ENCODE assay signal across 15 cellular contexts in genomic region chr1:116739371-116740007, GRCh38. TPM values are rescaled to one million over a fixed set of nuclear protein-coding genes. Genes with fewer than 3 reads are reported as not detected.
DNase-seq lines count a peak whose midpoint lies in the region; ATAC-seq and TF ChIP-seq lines count a peak whose summit lies in the region.
"Had no signal": no experiment of that assay in that cellular context is flagged by ENCODE, and none has a peak within 500 bp of the region (broad histone marks: within the 10 kb centered on the region; RNA-seq: fewer than 3 reads in every experiment).

No MANE protein-coding gene starts in this region.

- H3K27me3 Mint-ChIP-seq in CD4-positive, alpha-beta T cell, result no peaks in the 10 kb centered on the region
- no peaks in the 10 kb centered on the region for H3K27me3 Mint-ChIP-seq in naive thymus-derived CD8-positive, alpha-beta T cell

- DNase-seq in CD4-positive, alpha-beta T cell, result no peak
- no peak for DNase-seq in activated naive CD4-positive, alpha-beta T cell treated with anti-CD3 and anti-CD28 coated beads, Interleukin-2, amount 50 U/mL, for 72 hours (ENCODE audit: low spot score in 2 of 2)
- no peak for DNase-seq in naive thymus-derived CD8-positive, alpha-beta T cell
- no peak for DNase-seq in NCI-H2029 treated with DMSO at 0.1 percent for 48 hours (lab: John Stamatoyannopoulos, UW)
- no peak for DNase-seq in occipital lobe (lab: John Stamatoyannopoulos, UW)
- DNase-seq: HFFc6, Karpas-422, NCI-H1930, NCI-H774, nephron progenitor cell had no signal

- ATAC-seq in CD4-positive, alpha-beta T cell (ENCODE audit: poor library complexity), result no peak
- ATAC-seq in activated naive CD4-positive, alpha-beta T cell treated with anti-CD3 and anti-CD28 coated beads, Interleukin-2, amount 50 U/mL, for 72 hours, result no peak
- ATAC-seq in naive thymus-derived CD8-positive, alpha-beta T cell, result no peak
- no peak for ATAC-seq in HG03039 (IDR thresholded peaks at IDR 0.05; ENCODE audit: unreplicated experiment)

- CTCF ChIA-PET in CD4-positive, alpha-beta T cell (lab: Charles Lee), result interaction anchor here (0.8 to 3.4 kb wide), 7 partner anchors 12 to 76 kb away, joined by 3 to 74 read pairs (median 33); partner anchors contain the start of gene CD2

- peak overlapping the region; percentile 98 for H3K27ac ChIP-seq in CD4-positive, alpha-beta T cell (ENCODE audit: low read depth, low read length)
- H3K27ac ChIP-seq in KMS-11, result peak overlapping the region; percentile 51; the same call in 1 of the 2 replicates
- H3K27ac ChIP-seq: ascending aorta had no signal

- peaks cover 26% of the 10 kb centered on the region for H3K4me1 ChIP-seq in KMS-11 (ENCODE audit: low read depth, poor library complexity, severe bottlenecking)
- H3K4me1 ChIP-seq: ascending aorta, tibial nerve had no signal

- H3K4me1 Mint-ChIP-seq in CD4-positive, alpha-beta T cell (ENCODE audit: low read depth), result peaks cover 49% of the 10 kb centered on the region
- H3K4me1 Mint-ChIP-seq in naive thymus-derived CD8-positive, alpha-beta T cell, result peaks cover 30 to 48% (median 45%) of the 10 kb centered on the region in 4 donors

- H3K9me3 ChIP-seq in CD4-positive, alpha-beta T cell (ENCODE audit: control insufficient read depth, low read length), result peaks cover 22% of the 10 kb centered on the region

- TF ChIP-seq CTCF in CD4-positive, alpha-beta T cell (IDR thresholded peaks at IDR 0.05), result no peak
- no peak for TF ChIP-seq CTCF in KMS-11 (conservative IDR thresholded peaks at IDR 0.05; ENCODE audit: low read depth, low read length)

- intact Hi-C loops in CD4-positive, alpha-beta T cell (cut with DNase I, micrococcal nuclease), result loop anchor here in 1 of 2 experiments (1.0 to 5.0 kb wide), 3 partner anchors 12 to 143 kb away; no protein-coding TSS in a partner anchor

- no peak overlapping the region for H3K9ac ChIP-seq in KMS-11

- no peaks in the 10 kb centered on the region for H3K36me3 ChIP-seq in KMS-11 (ENCODE audit: insufficient read depth)
- H3K36me3 ChIP-seq: ascending aorta, tibial nerve had no signal

- no peaks in the 10 kb centered on the region for H3K79me2 ChIP-seq in KMS-11 (ENCODE audit: insufficient read depth, low read depth)

- POLR2A ChIA-PET in CD4-positive, alpha-beta T cell (lab: Charles Lee), result interaction anchor here (0.6 to 5.5 kb wide), 14 partner anchors 7 to 320 kb away, joined by 3 to 235 read pairs (median 10); partner anchors contain the start of genes CD2 and TTF2
- POLR2A ChIA-PET in naive thymus-derived CD8-positive, alpha-beta T cell (lab: Charles Lee), result interaction anchor here (0.7 to 8.9 kb wide), 6 partner anchors 14 to 319 kb away, joined by 3 to 140 read pairs (median 39); partner anchors contain the start of genes CD2 and TTF2

- H2AFZ ChIP-seq in KMS-11 (ENCODE audit: low read depth), result no peak overlapping the region

- no peaks in the 10 kb centered on the region for H4K20me1 ChIP-seq in KMS-11 (ENCODE audit: insufficient read depth)

- peaks cover 22% of the 10 kb centered on the region for H3K36me3 Mint-ChIP-seq in CD4-positive, alpha-beta T cell (ENCODE audit: low read depth)
- H3K36me3 Mint-ChIP-seq in activated naive CD4-positive, alpha-beta T cell treated with anti-CD3 and anti-CD28 coated beads, Interleukin-2, amount 50 U/mL, for 72 hours, result peaks cover 44 to 53% of the 10 kb centered on the region in 2 donors
- H3K36me3 Mint-ChIP-seq in naive thymus-derived CD8-positive, alpha-beta T cell, result peaks cover 0 to 20% (median 17%) of the 10 kb centered on the region in 3 donors

- no peak overlapping the region for H3K4me3 ChIP-seq in KMS-11 (IDR thresholded peaks at IDR 0.05; ENCODE audit: insufficient read depth, low read depth, low read length)
- H3K4me3 ChIP-seq: ascending aorta, tibial nerve had no signal

- no peak overlapping the region for H3K4me2 ChIP-seq in KMS-11

- H3K4me3 Mint-ChIP-seq in CD4-positive, alpha-beta T cell, result peak overlapping the region; percentile 76
- peak overlapping the region in 9 of 10 donors; percentile 63 to 82 (median 74) for H3K4me3 Mint-ChIP-seq in naive thymus-derived CD8-positive, alpha-beta T cell
- H3K4me3 Mint-ChIP-seq: HFFc6, nephron progenitor cell had no signal

- peak overlapping the region; percentile 99 for H3K27ac Mint-ChIP-seq in CD4-positive, alpha-beta T cell
- peak overlapping the region; percentile 100 for H3K27ac Mint-ChIP-seq in activated naive CD4-positive, alpha-beta T cell treated with anti-CD3 and anti-CD28 coated beads, Interleukin-2, amount 50 U/mL, for 72 hours
- peak overlapping the region; percentile 94 to 99 (median 98) for H3K27ac Mint-ChIP-seq in naive thymus-derived CD8-positive, alpha-beta T cell
- H3K27ac Mint-ChIP-seq: HFFc6 had no signal

- peaks cover 2% of the 10 kb centered on the region for H3K9me3 Mint-ChIP-seq in CD4-positive, alpha-beta T cell
- peaks cover 30 to 32% of the 10 kb centered on the region in 2 donors for H3K9me3 Mint-ChIP-seq in activated naive CD4-positive, alpha-beta T cell treated with anti-CD3 and anti-CD28 coated beads, Interleukin-2, amount 50 U/mL, for 72 hours
- peaks cover 0 to 38% (median 19%) of the 10 kb centered on the region in 9 donors for H3K9me3 Mint-ChIP-seq in naive thymus-derived CD8-positive, alpha-beta T cell

- H3K27me3 ChIP-seq in CD4-positive, alpha-beta T cell (ENCODE audit: control insufficient read depth, insufficient read depth, low read length), result no peaks in the 10 kb centered on the region
- no peaks in the 10 kb centered on the region for H3K27me3 ChIP-seq in KMS-11 (ENCODE audit: insufficient read depth, low read depth)
- H3K27me3 ChIP-seq: ascending aorta, tibial nerve had no signal

RNA-seq across cellular contexts. Expression of gene CD2, which starts 14.7 kb away (rescaled TPM):
- total RNA-seq in CD4-positive, alpha-beta T cell, result 100 to 1,000 TPM; 150 to 151 TPM
- 100 to 1,000 TPM; 291 to 437 TPM for total RNA-seq in activated naive CD4-positive, alpha-beta T cell treated with anti-CD3 and anti-CD28 coated beads, Interleukin-2, amount 50 U/mL, for 72 hours
- total RNA-seq in naive thymus-derived CD8-positive, alpha-beta T cell, result 100 to 1,000 TPM; 178 to 189 TPM
- 100 to 1,000 TPM; 197 to 240 (median 222) TPM for polyA plus RNA-seq in naive thymus-derived CD8-positive, alpha-beta T cell
- not detected for total RNA-seq in occipital lobe
- total RNA-seq: ascending aorta, HFFc6, renal cortical epithelial cell had no signal

Comparison
In these comparisons a context has a peak if more than half of its experiments do, and no peak if none do; other contexts are left out.
1. RNA of gene CD2, which starts 14.7 kb away (total RNA-seq): 291 to 437 TPM in activated naive CD4-positive, alpha-beta T cell treated with anti-CD3 and anti-CD28 coated beads, Interleukin-2, amount 50 U/mL, for 72 hours, 178 to 189 TPM in naive thymus-derived CD8-positive, alpha-beta T cell and 150 to 151 TPM in CD4-positive, alpha-beta T cell; not detected in occipital lobe (single experiment); every median in the first group is over 100 times any median in the second.
2. Peak in every context shown above with its lines, with median percentiles within 50 percentile points of each other: H3K27ac Mint-ChIP-seq.